ENCODE assay signal across 5 cellular contexts in the genomic region with DNA sequence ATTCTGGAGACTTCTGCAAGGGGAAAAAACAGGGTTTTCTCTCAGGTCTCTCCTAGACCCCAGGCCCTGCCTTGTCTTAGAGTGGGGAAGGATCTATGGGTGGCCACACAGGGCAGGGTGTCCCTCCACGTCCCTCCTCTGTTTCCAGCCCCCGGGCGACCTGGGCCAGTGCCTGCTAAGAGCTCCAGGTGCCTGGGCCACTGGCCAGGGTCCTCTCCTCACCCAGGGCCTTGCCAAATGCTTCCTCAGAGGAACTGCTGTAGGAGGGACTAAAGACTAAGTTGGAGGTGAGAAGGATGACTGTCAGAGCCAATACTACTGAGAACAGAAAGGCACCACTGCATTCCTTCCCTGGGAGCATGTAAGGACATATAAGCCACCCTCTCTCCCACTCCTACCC. TPM values are rescaled to one million over a fixed set of nuclear protein-coding genes. Genes with fewer than 3 reads are reported as not detected.
"Had no signal": no experiment of that assay in that cellular context is flagged by ENCODE, and none has a peak within 500 bp of the region (broad histone marks: within the 10 kb centered on the region; RNA-seq: fewer than 3 reads in every experiment).

No MANE protein-coding gene starts in this region.

- DNase-seq: H9, HCEC 1CT, IMR-90 had no signal

- ATAC-seq: GM23338 had no signal

- H2AFZ ChIP-seq: GM23338 had no signal

- H3K4me2 ChIP-seq: GM23338 had no signal

- H3K4me3 ChIP-seq: GM23338 had no signal

RNA-seq across cellular contexts. Expression of a gene that starts 11.4 kb away (rescaled TPM):
- total RNA-seq: HT-29 had no signal
- polyA plus RNA-seq: IMR-90 had no signal
